In genomic region chr2:240374085-240374907, GRCh38 we compare ENCODE assay signal across 11 cellular contexts.
DNase-seq lines count a peak whose midpoint lies in the region; ATAC-seq and TF ChIP-seq lines count a peak whose summit lies in the region.
"Had no signal": no experiment of that assay in that cellular context is flagged by ENCODE, and none has a peak within 500 bp of the region (broad histone marks: within the 10 kb centered on the region; RNA-seq: fewer than 3 reads in every experiment).

No MANE protein-coding gene starts in this region.

- peak overlapping the region; percentile 5 to 42 for H3K27ac ChIP-seq in prostate gland
- H3K27ac ChIP-seq: KMS-11 had no signal

- H3K4me3 ChIP-seq in prostate gland = no peak overlapping the region

- no TSS peak for BruUV-seq in Calu3 (replicated peaks; lab: Mats Ljungman, UMichigan)

- POLR2A ChIA-PET in T-cell (lab: Charles Lee) = no interaction called here

- CTCF ChIA-PET in Calu3 (lab: Charles Lee) = no interaction called here
- CTCF ChIA-PET in T-cell (lab: Charles Lee) = no interaction called here

- peaks cover 4% of the 10 kb centered on the region for H3K4me1 Mint-ChIP-seq in Calu3 (ENCODE audit: low read depth, unreplicated experiment)
- no peaks in the 10 kb centered on the region for H3K4me1 Mint-ChIP-seq in T-cell

- H3K36me3 ChIP-seq in prostate gland = no peaks in the 10 kb centered on the region

- intact Hi-C loops in Calu3 (cut with micrococcal nuclease; ENCODE audit: unreplicated experiment) = loop anchor here (10.0 kb wide), 1 partner anchor 119 kb away; no protein-coding TSS in a partner anchor
- intact Hi-C loops in Right ventricle myocardium inferior (cut with DNase I) = loop anchor here (1.0 kb wide), 1 partner anchor 61 kb away; the partner anchor contains the start of gene GPC1
- intact Hi-C loops in prostate gland (cut with DNase I) = loop anchor here (2.0 to 5.0 kb wide), 2 partner anchors 61 to 142 kb away; partner anchors contain the start of gene GPC1

- H3K36me3 Mint-ChIP-seq in Calu3 (ENCODE audit: insufficient read depth, unreplicated experiment) (no peaks in the 10 kb centered on the region), T-cell (no peaks in the 10 kb centered on the region)

- H3K27ac Mint-ChIP-seq in Calu3 (ENCODE audit: unreplicated experiment) (no peak overlapping the region), T-cell (no peak overlapping the region)

- no peaks in the 10 kb centered on the region for H3K27me3 Mint-ChIP-seq in Calu3 (ENCODE audit: unreplicated experiment)
- peaks cover 7 to 8% of the 10 kb centered on the region in 2 donors for H3K27me3 Mint-ChIP-seq in T-cell

- WGBS in prostate gland = 46% methylated on average over 21 of the region's 22 CpGs

- DNase-seq in Calu3 (peak; percentile 45), Right ventricle myocardium inferior (ENCODE audit: missing footprints) (no peak), prostate gland (ENCODE audit: low spot score) (no peak), NCI-H2107 treated with DMSO at 0.1 percent for 48 hours (lab: John Stamatoyannopoulos, UW; ENCODE audit: unreplicated experiment) (no peak), T-cell (no peak), pons (ENCODE audit: low spot score) (no peak)
- no peak for DNase-seq in activated CD4-positive, alpha-beta T cell treated with anti-CD3 and anti-CD28 coated beads for 48 hours
- DNase-seq: DND-41; stimulated activated naive CD4-positive, alpha-beta T cell had no signal

- H3K9me3 Mint-ChIP-seq in Calu3 (ENCODE audit: low read depth, unreplicated experiment) = no peaks in the 10 kb centered on the region
- H3K9me3 Mint-ChIP-seq in T-cell = no peaks in the 10 kb centered on the region

- TF ChIP-seq CTCF in Calu3 (IDR thresholded peaks at IDR 0.05; ENCODE audit: unreplicated experiment) = no peak
- TF ChIP-seq CTCF in prostate gland (IDR thresholded peaks at IDR 0.05) = no peak

- ATAC-seq in SK-N-SH treated with all-trans-retinoic acid at 6 μM for 48 hours = peak; percentile 89
- ATAC-seq in Right ventricle myocardium inferior = peak; percentile 70
- ATAC-seq in T-cell (replicated peaks in 1 of 4) = no peak

- no peak for TF ChIP-seq POLR2A in prostate gland (IDR thresholded peaks at IDR 0.05)

- peaks cover 4% of the 10 kb centered on the region for H3K4me1 ChIP-seq in prostate gland (replicated peaks)

- H3K4me3 Mint-ChIP-seq in Calu3 (ENCODE audit: low read depth, unreplicated experiment) = no peak overlapping the region
- H3K4me3 Mint-ChIP-seq in T-cell = no peak overlapping the region

- H3K27me3 ChIP-seq in prostate gland (replicated peaks; ENCODE audit: insufficient read depth) = no peaks in the 10 kb centered on the region

- H3K9me3 ChIP-seq in prostate gland = no peaks in the 10 kb centered on the region

TF ChIP-seq in SK-N-SH treated with all-trans-retinoic acid at 6 μM for 48 hours, 23 proteins besides CTCF, POLR2A, EP300 and RAD21:
- peak; percentile 80 for TF ChIP-seq CSDC2 (CRISPR knock-in tag; IDR thresholded peaks at IDR 0.05)
- 0 out of 2 replicates have a peak, but pooled peaks have one; percentile 49 for TF ChIP-seq ISL1 (CRISPR knock-in tag; IDR thresholded peaks at IDR 0.05)
- 0 out of 2 replicates have a peak, but pooled peaks have one; percentile 71 for TF ChIP-seq ZFP3 (CRISPR knock-in tag; IDR thresholded peaks at IDR 0.05)
- TF ChIP-seq ZNF70 (CRISPR knock-in tag; IDR thresholded peaks at IDR 0.05) = no peak
- TF ChIP-seq ZFP30 (CRISPR knock-in tag; IDR thresholded peaks at IDR 0.05) = no peak
- TF ChIP-seq ZC3H10 (CRISPR knock-in tag; IDR thresholded peaks at IDR 0.05) = peak; percentile 43; the same call in 1 of the 2 replicates
- TF ChIP-seq CREB5 (CRISPR knock-in tag; IDR thresholded peaks at IDR 0.05; ENCODE audit: low read depth) = peak; percentile 64; the same call in 1 of the 2 replicates

Comparison
In these comparisons a context has a peak if more than half of its experiments do, and no peak if none do; other contexts are left out.
1. ATAC-seq: peak in SK-N-SH treated with all-trans-retinoic acid at 6 μM for 48 hours (single experiment) and Right ventricle myocardium inferior (single experiment); none in T-cell (0 of 4).